ENCODE assay signal across 2 cellular contexts in genomic region chr9:106277931-106278330, GRCh38.
TF ChIP-seq lines count a peak whose summit lies in the region.

No MANE protein-coding gene starts in this region.

TF ChIP-seq in GM23338, 12 proteins besides CTCF, POLR2A, EP300 and RAD21:
- TF ChIP-seq, protein P1, sequence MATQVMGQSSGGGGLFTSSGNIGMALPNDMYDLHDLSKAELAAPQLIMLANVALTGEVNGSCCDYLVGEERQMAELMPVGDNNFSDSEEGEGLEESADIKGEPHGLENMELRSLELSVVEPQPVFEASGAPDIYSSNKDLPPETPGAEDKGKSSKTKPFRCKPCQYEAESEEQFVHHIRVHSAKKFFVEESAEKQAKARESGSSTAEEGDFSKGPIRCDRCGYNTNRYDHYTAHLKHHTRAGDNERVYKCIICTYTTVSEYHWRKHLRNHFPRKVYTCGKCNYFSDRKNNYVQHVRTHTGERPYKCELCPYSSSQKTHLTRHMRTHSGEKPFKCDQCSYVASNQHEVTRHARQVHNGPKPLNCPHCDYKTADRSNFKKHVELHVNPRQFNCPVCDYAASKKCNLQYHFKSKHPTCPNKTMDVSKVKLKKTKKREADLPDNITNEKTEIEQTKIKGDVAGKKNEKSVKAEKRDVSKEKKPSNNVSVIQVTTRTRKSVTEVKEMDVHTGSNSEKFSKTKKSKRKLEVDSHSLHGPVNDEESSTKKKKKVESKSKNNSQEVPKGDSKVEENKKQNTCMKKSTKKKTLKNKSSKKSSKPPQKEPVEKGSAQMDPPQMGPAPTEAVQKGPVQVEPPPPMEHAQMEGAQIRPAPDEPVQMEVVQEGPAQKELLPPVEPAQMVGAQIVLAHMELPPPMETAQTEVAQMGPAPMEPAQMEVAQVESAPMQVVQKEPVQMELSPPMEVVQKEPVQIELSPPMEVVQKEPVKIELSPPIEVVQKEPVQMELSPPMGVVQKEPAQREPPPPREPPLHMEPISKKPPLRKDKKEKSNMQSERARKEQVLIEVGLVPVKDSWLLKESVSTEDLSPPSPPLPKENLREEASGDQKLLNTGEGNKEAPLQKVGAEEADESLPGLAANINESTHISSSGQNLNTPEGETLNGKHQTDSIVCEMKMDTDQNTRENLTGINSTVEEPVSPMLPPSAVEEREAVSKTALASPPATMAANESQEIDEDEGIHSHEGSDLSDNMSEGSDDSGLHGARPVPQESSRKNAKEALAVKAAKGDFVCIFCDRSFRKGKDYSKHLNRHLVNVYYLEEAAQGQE (IDR thresholded peaks at IDR 0.05; ENCODE audit: unreplicated experiment), result no peak
- TF ChIP-seq, protein P2, sequence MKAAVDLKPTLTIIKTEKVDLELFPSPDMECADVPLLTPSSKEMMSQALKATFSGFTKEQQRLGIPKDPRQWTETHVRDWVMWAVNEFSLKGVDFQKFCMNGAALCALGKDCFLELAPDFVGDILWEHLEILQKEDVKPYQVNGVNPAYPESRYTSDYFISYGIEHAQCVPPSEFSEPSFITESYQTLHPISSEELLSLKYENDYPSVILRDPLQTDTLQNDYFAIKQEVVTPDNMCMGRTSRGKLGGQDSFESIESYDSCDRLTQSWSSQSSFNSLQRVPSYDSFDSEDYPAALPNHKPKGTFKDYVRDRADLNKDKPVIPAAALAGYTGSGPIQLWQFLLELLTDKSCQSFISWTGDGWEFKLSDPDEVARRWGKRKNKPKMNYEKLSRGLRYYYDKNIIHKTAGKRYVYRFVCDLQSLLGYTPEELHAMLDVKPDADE (IDR thresholded peaks at IDR 0.05), result no peak
- no peak for TF ChIP-seq ZNF462 (CRISPR knock-in tag; IDR thresholded peaks at IDR 0.05)
- TF ChIP-seq NANOG (IDR thresholded peaks at IDR 0.05; ENCODE audit: borderline replicate concordance), result no peak
- no peak for TF ChIP-seq EZH2 (IDR thresholded peaks at IDR 0.05; ENCODE audit: low read depth, unreplicated experiment)
- no peak for TF ChIP-seq ZNF331 (CRISPR knock-in tag; IDR thresholded peaks at IDR 0.05; ENCODE audit: low read depth)
- no peak for TF ChIP-seq POLR2AphosphoS5 (IDR thresholded peaks at IDR 0.05; ENCODE audit: low read depth)
- no peak for TF ChIP-seq JUNB (IDR thresholded peaks at IDR 0.05; ENCODE audit: unreplicated experiment)
- no peak for TF ChIP-seq EZH2phosphoT487 (IDR thresholded peaks at IDR 0.05; ENCODE audit: unreplicated experiment)
- no peak for TF ChIP-seq STAT1 (IDR thresholded peaks at IDR 0.05; ENCODE audit: unreplicated experiment)
- TF ChIP-seq ZNF114 (CRISPR knock-in tag; IDR thresholded peaks at IDR 0.05), result no peak
- no peak for TF ChIP-seq CREB1 (CRISPR knock-in tag; IDR thresholded peaks at IDR 0.05; ENCODE audit: low read depth)

TF ChIP-seq in H1, 55 proteins besides CTCF, POLR2A, EP300 and RAD21:
- TF ChIP-seq PHF8 (conservative IDR thresholded peaks at IDR 0.05; ENCODE audit: low read depth, low read length) (no peak), RBBP5 (IDR thresholded peaks at IDR 0.05; ENCODE audit: borderline replicate concordance, low read depth, low read length) (no peak), CEBPB (IDR thresholded peaks at IDR 0.05; ENCODE audit: low read depth, low read length) (no peak), JUND (IDR thresholded peaks at IDR 0.05; ENCODE audit: low read length) (no peak), SRF (IDR thresholded peaks at IDR 0.05; ENCODE audit: low read depth, low read length) (no peak), CTBP2 (IDR thresholded peaks at IDR 0.05; ENCODE audit: borderline replicate concordance, insufficient read depth, insufficient read length, low read length) (no peak), ASH2L (IDR thresholded peaks at IDR 0.05; ENCODE audit: low read length) (no peak), TAF1 (IDR thresholded peaks at IDR 0.05; ENCODE audit: low read depth, low read length) (no peak), SIN3A (conservative IDR thresholded peaks at IDR 0.05 in 1 of 2, IDR thresholded peaks at IDR 0.05 in 1 of 2; ENCODE audit: low read depth in 1 of 2, low read length in 2 of 2) (no peak)
- TF ChIP-seq, protein P3, sequence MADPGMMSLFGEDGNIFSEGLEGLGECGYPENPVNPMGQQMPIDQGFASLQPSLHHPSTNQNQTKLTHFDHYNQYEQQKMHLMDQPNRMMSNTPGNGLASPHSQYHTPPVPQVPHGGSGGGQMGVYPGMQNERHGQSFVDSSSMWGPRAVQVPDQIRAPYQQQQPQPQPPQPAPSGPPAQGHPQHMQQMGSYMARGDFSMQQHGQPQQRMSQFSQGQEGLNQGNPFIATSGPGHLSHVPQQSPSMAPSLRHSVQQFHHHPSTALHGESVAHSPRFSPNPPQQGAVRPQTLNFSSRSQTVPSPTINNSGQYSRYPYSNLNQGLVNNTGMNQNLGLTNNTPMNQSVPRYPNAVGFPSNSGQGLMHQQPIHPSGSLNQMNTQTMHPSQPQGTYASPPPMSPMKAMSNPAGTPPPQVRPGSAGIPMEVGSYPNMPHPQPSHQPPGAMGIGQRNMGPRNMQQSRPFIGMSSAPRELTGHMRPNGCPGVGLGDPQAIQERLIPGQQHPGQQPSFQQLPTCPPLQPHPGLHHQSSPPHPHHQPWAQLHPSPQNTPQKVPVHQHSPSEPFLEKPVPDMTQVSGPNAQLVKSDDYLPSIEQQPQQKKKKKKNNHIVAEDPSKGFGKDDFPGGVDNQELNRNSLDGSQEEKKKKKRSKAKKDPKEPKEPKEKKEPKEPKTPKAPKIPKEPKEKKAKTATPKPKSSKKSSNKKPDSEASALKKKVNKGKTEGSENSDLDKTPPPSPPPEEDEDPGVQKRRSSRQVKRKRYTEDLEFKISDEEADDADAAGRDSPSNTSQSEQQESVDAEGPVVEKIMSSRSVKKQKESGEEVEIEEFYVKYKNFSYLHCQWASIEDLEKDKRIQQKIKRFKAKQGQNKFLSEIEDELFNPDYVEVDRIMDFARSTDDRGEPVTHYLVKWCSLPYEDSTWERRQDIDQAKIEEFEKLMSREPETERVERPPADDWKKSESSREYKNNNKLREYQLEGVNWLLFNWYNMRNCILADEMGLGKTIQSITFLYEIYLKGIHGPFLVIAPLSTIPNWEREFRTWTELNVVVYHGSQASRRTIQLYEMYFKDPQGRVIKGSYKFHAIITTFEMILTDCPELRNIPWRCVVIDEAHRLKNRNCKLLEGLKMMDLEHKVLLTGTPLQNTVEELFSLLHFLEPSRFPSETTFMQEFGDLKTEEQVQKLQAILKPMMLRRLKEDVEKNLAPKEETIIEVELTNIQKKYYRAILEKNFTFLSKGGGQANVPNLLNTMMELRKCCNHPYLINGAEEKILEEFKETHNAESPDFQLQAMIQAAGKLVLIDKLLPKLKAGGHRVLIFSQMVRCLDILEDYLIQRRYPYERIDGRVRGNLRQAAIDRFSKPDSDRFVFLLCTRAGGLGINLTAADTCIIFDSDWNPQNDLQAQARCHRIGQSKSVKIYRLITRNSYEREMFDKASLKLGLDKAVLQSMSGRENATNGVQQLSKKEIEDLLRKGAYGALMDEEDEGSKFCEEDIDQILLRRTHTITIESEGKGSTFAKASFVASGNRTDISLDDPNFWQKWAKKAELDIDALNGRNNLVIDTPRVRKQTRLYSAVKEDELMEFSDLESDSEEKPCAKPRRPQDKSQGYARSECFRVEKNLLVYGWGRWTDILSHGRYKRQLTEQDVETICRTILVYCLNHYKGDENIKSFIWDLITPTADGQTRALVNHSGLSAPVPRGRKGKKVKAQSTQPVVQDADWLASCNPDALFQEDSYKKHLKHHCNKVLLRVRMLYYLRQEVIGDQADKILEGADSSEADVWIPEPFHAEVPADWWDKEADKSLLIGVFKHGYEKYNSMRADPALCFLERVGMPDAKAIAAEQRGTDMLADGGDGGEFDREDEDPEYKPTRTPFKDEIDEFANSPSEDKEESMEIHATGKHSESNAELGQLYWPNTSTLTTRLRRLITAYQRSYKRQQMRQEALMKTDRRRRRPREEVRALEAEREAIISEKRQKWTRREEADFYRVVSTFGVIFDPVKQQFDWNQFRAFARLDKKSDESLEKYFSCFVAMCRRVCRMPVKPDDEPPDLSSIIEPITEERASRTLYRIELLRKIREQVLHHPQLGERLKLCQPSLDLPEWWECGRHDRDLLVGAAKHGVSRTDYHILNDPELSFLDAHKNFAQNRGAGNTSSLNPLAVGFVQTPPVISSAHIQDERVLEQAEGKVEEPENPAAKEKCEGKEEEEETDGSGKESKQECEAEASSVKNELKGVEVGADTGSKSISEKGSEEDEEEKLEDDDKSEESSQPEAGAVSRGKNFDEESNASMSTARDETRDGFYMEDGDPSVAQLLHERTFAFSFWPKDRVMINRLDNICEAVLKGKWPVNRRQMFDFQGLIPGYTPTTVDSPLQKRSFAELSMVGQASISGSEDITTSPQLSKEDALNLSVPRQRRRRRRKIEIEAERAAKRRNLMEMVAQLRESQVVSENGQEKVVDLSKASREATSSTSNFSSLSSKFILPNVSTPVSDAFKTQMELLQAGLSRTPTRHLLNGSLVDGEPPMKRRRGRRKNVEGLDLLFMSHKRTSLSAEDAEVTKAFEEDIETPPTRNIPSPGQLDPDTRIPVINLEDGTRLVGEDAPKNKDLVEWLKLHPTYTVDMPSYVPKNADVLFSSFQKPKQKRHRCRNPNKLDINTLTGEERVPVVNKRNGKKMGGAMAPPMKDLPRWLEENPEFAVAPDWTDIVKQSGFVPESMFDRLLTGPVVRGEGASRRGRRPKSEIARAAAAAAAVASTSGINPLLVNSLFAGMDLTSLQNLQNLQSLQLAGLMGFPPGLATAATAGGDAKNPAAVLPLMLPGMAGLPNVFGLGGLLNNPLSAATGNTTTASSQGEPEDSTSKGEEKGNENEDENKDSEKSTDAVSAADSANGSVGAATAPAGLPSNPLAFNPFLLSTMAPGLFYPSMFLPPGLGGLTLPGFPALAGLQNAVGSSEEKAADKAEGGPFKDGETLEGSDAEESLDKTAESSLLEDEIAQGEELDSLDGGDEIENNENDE (IDR thresholded peaks at IDR 0.05; ENCODE audit: insufficient replicate concordance, low read length), result no peak
